14 cellular contexts compared by ENCODE assay signal in the genomic region with DNA sequence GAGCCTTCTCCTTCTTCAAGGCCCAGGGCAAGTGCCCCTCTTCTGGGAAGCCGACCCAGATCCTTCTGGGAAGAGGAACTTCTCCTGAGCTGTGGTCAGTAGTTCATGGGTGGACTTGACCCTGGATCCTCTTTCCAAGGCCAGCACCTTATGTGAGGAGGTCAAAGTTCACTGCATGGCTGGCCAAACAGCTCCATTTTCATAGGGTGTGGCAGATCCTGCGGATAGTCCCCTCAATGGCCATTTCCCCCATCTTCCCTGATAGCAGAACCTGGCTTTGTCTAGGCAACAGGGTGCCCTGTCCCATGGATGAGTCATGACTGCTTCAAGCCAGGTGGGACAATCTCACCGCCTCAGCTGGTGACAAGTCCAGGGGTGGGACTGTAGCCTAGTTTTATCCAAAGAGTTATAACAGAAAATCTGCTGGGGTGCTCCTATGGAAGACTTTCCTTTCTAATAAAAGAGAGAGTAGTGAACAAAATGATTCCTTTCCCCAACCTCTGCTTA. TPM values are rescaled to one million over a fixed set of nuclear protein-coding genes. Genes with fewer than 3 reads are reported as not detected.
DNase-seq lines count a peak whose midpoint lies in the region; ATAC-seq and TF ChIP-seq lines count a peak whose summit lies in the region.
"Had no signal": no experiment of that assay in that cellular context is flagged by ENCODE, and none has a peak within 500 bp of the region (broad histone marks: within the 10 kb centered on the region; RNA-seq: fewer than 3 reads in every experiment).

No MANE protein-coding gene starts in this region.

- H3K9me3 ChIP-seq in AG04450 (ENCODE audit: control insufficient read depth, insufficient read depth, low read length) (peaks cover 4% of the 10 kb centered on the region; the same call in 1 of the 2 replicates), DOHH2 (ENCODE audit: control insufficient read depth, insufficient read depth, low read length) (no peaks in the 10 kb centered on the region)

- H3K9me2 ChIP-seq in DOHH2 (replicated peaks; ENCODE audit: control insufficient read depth, low read length), result no peaks in the 10 kb centered on the region

- no peaks in the 10 kb centered on the region for H3K27me3 ChIP-seq in AG04450 (ENCODE audit: control insufficient read depth, insufficient read depth, low read length)
- H3K27me3 ChIP-seq in DOHH2 (ENCODE audit: control insufficient read depth, low read length), result no peaks in the 10 kb centered on the region
- peaks cover 4% of the 10 kb centered on the region for H3K27me3 ChIP-seq in brain microvascular endothelial cell (replicated peaks)
- H3K27me3 ChIP-seq in rectal smooth muscle tissue (ENCODE audit: control insufficient read depth, insufficient read depth, low read length), result no peaks in the 10 kb centered on the region

- no peak for ATAC-seq in GM18867 (IDR thresholded peaks at IDR 0.05; ENCODE audit: unreplicated experiment)

- POLR2A ChIA-PET in AG04450 (lab: Yijun Ruan, JAX), result interaction anchor here (2.2 kb wide), 1 partner anchor 18 kb away, joined by 10 read pairs; no protein-coding TSS in a partner anchor

- no peaks in the 10 kb centered on the region for H4K20me1 ChIP-seq in DOHH2 (ENCODE audit: control insufficient read depth, insufficient read depth, low read depth, low read length)

- H3K36me3 ChIP-seq in DOHH2 (ENCODE audit: control insufficient read depth, low read length) (no peaks in the 10 kb centered on the region), brain microvascular endothelial cell (replicated peaks) (no peaks in the 10 kb centered on the region), rectal smooth muscle tissue (ENCODE audit: control insufficient read depth, insufficient read depth, low read length) (peaks cover 4% of the 10 kb centered on the region)

- H3F3A ChIP-seq in DOHH2 (ENCODE audit: control insufficient read depth, insufficient read depth), result peaks cover 34% of the 10 kb centered on the region

- no peak for TF ChIP-seq CTCF in AG04450 (IDR thresholded peaks at IDR 0.05; ENCODE audit: low read depth, low read length)
- no peak for TF ChIP-seq CTCF in DOHH2 (IDR thresholded peaks at IDR 0.05; ENCODE audit: low read depth, low read length, poor library complexity, severe bottlenecking)
- no peak for TF ChIP-seq CTCF in brain microvascular endothelial cell (IDR thresholded peaks at IDR 0.05; ENCODE audit: low read depth, low read length, missing control alignments)

- H3K9ac ChIP-seq in rectal smooth muscle tissue (ENCODE audit: low read length), result no peak overlapping the region
- H3K9ac ChIP-seq: KMS-11 had no signal

- CTCF ChIA-PET in AG04450 (lab: Charles Lee), result interaction anchor here (1.2 to 1.3 kb wide), 3 partner anchors 11 to 70 kb away, joined by 4 to 9 read pairs (median 8); a partner anchor contains a TSS

- DNase-seq in AG04450 (ENCODE audit: low read depth, low spot score), result no peak
- DNase-seq in brain microvascular endothelial cell, result no peak
- DNase-seq in AG08396 (ENCODE audit: low spot score), result no peak
- no peak for DNase-seq in NCI-H146 treated with DMSO at 0.1 percent for 48 hours (lab: John Stamatoyannopoulos, UW; ENCODE audit: unreplicated experiment)
- DNase-seq in midbrain (lab: John Stamatoyannopoulos, UW), result no peak
- DNase-seq: activated CD4-positive, CD25-positive, alpha-beta regulatory T cell treated with anti-CD3 and anti-CD28 coated beads, Interleukin-2, amount 50 U/mL, for 72 hours; activated effector memory CD4-positive, alpha-beta T cell treated with anti-CD3 and anti-CD28 coated beads, Interleukin-2, amount 50 U/mL, for 16 hours; central memory CD4-positive, alpha-beta T cell; NCI-H1694; stimulated activated CD4-positive, alpha-beta T cell treated with anti-CD3 and anti-CD28 coated beads, Interleukin-4, amount 100 ng/mL, for 24 hours had no signal

- H3K4me2 ChIP-seq in DOHH2 (ENCODE audit: low read length), result no peak overlapping the region
- H3K4me2 ChIP-seq: KMS-11 had no signal

- no peaks in the 10 kb centered on the region for H3K79me2 ChIP-seq in DOHH2 (ENCODE audit: control insufficient read depth, low read length)

- no peak overlapping the region for H3K4me3 ChIP-seq in AG04450 (ENCODE audit: low read depth, low read length)
- H3K4me3 ChIP-seq in DOHH2 (ENCODE audit: low read length), result no peak overlapping the region
- H3K4me3 ChIP-seq in brain microvascular endothelial cell (ENCODE audit: low read depth, low read length), result no peak overlapping the region
- no peak overlapping the region for H3K4me3 ChIP-seq in rectal smooth muscle tissue (ENCODE audit: low read length)

- H3K27ac ChIP-seq in AG04450 (ENCODE audit: low read depth, low read length), result peak overlapping the region; percentile 93
- peak overlapping the region; percentile 91 for H3K27ac ChIP-seq in DOHH2 (ENCODE audit: low read depth, low read length)
- H3K27ac ChIP-seq in brain microvascular endothelial cell, result peak overlapping the region; percentile 62
- H3K27ac ChIP-seq in rectal smooth muscle tissue (ENCODE audit: low read depth, low read length), result peak overlapping the region; percentile 38
- H3K27ac ChIP-seq: KMS-11 had no signal

- peaks cover 99% of the 10 kb centered on the region for H3K4me1 ChIP-seq in DOHH2 (ENCODE audit: control insufficient read depth, low read length)
- peaks cover 17% of the 10 kb centered on the region for H3K4me1 ChIP-seq in rectal smooth muscle tissue (ENCODE audit: control insufficient read depth, insufficient read depth, low read length)

- in situ Hi-C loops in brain microvascular endothelial cell (cut with HindIII; ENCODE audit: low pct_ligation_motif_present, low sequenced_read_pairs), result no loop called here

RNA-seq across cellular contexts. Expression of a gene that starts 10.3 kb away (rescaled TPM):
- 1.6 and 2.0 TPM in 2 replicates for polyA plus RNA-seq in AG04450 (2011; rRNA removed)
- polyA minus RNA-seq in AG04450 (2011; rRNA and poly(A)+ RNA removed), result 1.4 and 1.9 TPM in 2 replicates

RNA-seq across cellular contexts. Expression of a gene that starts 31.1 kb away (rescaled TPM):
- polyA plus RNA-seq in AG04450 (2011; rRNA removed), result not detected in 2 replicates
- polyA minus RNA-seq in AG04450 (2011; rRNA and poly(A)+ RNA removed), result not detected in 2 replicates

RNA-seq across cellular contexts. Expression of a gene that starts 38.9 kb away (rescaled TPM):
- not detected in 2 replicates for polyA plus RNA-seq in AG04450 (2011; rRNA removed)
- not detected in 2 replicates for polyA minus RNA-seq in AG04450 (2011; rRNA and poly(A)+ RNA removed)

Comparison
In these comparisons a context has a peak if more than half of its experiments do, and no peak if none do; other contexts are left out.
1. H3K27ac ChIP-seq: peak in every context shown above with its lines; median percentile 93 in AG04450; 91 in DOHH2; 62 in brain microvascular endothelial cell; 38 in rectal smooth muscle tissue.